25 cellular contexts compared by ENCODE assay signal in genomic region chr2:2013476-2013875, GRCh38.
"Had no signal": no experiment of that assay in that cellular context is flagged by ENCODE, and none has a peak within 500 bp of the region (broad histone marks: within the 10 kb centered on the region; RNA-seq: fewer than 3 reads in every experiment).

No MANE protein-coding gene starts in this region.

- H3K36me3 ChIP-seq: brain microvascular endothelial cell, esophagus squamous epithelium, ovary, sigmoid colon, tibial artery, WERI-Rb-1 had no signal

- DNase-seq: activated CD4-positive, alpha-beta T cell treated with anti-CD3 and anti-CD28 coated beads for 48 hours; activated CD4-positive, alpha-beta T cell treated with anti-CD3 and anti-CD28 coated beads, Interleukin-2, amount 50 U/mL, for 48 hours; activated CD8-positive, alpha-beta memory T cell treated with anti-CD3 and anti-CD28 coated beads for 24 hours; activated effector memory CD4-positive, alpha-beta T cell treated with Interleukin-2 at 50 U/mL for 16 hours; activated naive CD4-positive, alpha-beta T cell treated with Interleukin-2 at 50 U/mL for 16 hours; aorta; brain microvascular endothelial cell; esophagus squamous epithelium; glutamatergic neuron; kidney; naive B cell; nephron progenitor cell; ovary; sigmoid colon; small intestine; stimulated activated CD4-positive, alpha-beta T cell treated with anti-CD3 and anti-CD28 coated beads, Interleukin-4, amount 100 ng/mL, for 24 hours; T-helper 17 cell; T1000; tibial artery had no signal

- H3K4me2 ChIP-seq: hepatocyte had no signal

- ATAC-seq: activated CD4-positive, CD25-positive, alpha-beta regulatory T cell treated with anti-CD3 and anti-CD28 coated beads, Interleukin-2, amount 50 U/mL, for 24 hours; left lobe of liver; stimulated activated effector memory CD8-positive, alpha-beta T cell treated with anti-CD3 and anti-CD28 coated beads, Interleukin-12 subunit alpha, Interleukin-12 subunit beta, amount 100 ng/mL, for 72 hours; T-helper 17 cell had no signal

- H3K9me3 ChIP-seq: esophagus squamous epithelium, ovary, sigmoid colon, tibial artery had no signal

- H3K27ac ChIP-seq: esophagus squamous epithelium, hepatocyte, ovary, tibial artery, WERI-Rb-1 had no signal

- H3K4me3 ChIP-seq: esophagus squamous epithelium, hepatocyte, lung, ovary, sigmoid colon, tibial artery had no signal

- H3K27me3 ChIP-seq: brain microvascular endothelial cell, hepatocyte, ovary, sigmoid colon had no signal
